Comparison of ENCODE assay signal across 33 cellular contexts in genomic region chr2:213121677-213122076, GRCh38. TPM values are rescaled to one million over a fixed set of nuclear protein-coding genes. Genes with fewer than 3 reads are reported as not detected.
DNase-seq lines count a peak whose midpoint lies in the region; ATAC-seq and TF ChIP-seq lines count a peak whose summit lies in the region.
"Had no signal": no experiment of that assay in that cellular context is flagged by ENCODE, and none has a peak within 500 bp of the region (broad histone marks: within the 10 kb centered on the region; RNA-seq: fewer than 3 reads in every experiment).

No MANE protein-coding gene starts in this region.

- intact Hi-C loops in CD8-positive, alpha-beta T cell (cut with DNase I, micrococcal nuclease): no loop called here

- H3K27ac Mint-ChIP-seq in CD8-positive, alpha-beta T cell: peak overlapping the region; percentile 29
- H3K27ac Mint-ChIP-seq in T-cell: peak overlapping the region; percentile 25 to 39
- H3K27ac Mint-ChIP-seq: activated naive CD4-positive, alpha-beta T cell treated with anti-CD3 and anti-CD28 coated beads for 36 hours; activated T-helper 1 cell treated with anti-CD3 and anti-CD28 coated beads, Interleukin-12 subunit alpha, Interleukin-12 subunit beta, Interleukin-2, Interleukin-4 antibody, amounts not matched to agents 30 ng/mL and 10 ng/mL and 1 ng/mL, durations not matched to agents 14 hours and 24 hours and 36 hours; B cell; GM23338; HFFc6 had no signal

- peaks cover 28% of the 10 kb centered on the region for H3K4me1 ChIP-seq in CD8-positive, alpha-beta T cell (ENCODE audit: insufficient read depth, low read length)
- H3K4me1 ChIP-seq: breast epithelium, Caco-2, pancreas, right atrium auricular region had no signal

- H3K27me3 ChIP-seq in CD8-positive, alpha-beta T cell (ENCODE audit: insufficient read depth, low read length): no peaks in the 10 kb centered on the region
- H3K27me3 ChIP-seq: breast epithelium, pancreas, right atrium auricular region, transverse colon had no signal

- H3K27ac ChIP-seq in CD8-positive, alpha-beta T cell (ENCODE audit: low read depth, low read length): no peak overlapping the region
- H3K27ac ChIP-seq: breast epithelium, lower lobe of right lung, pancreas, right atrium auricular region, transverse colon, WERI-Rb-1 had no signal

- H3K36me3 Mint-ChIP-seq in CD8-positive, alpha-beta T cell: no peaks in the 10 kb centered on the region
- no peaks in the 10 kb centered on the region for H3K36me3 Mint-ChIP-seq in T-cell

- CTCF ChIA-PET in CD8-positive, alpha-beta T cell (lab: Charles Lee): no interaction called here
- CTCF ChIA-PET in T-cell (lab: Charles Lee): no interaction called here

- no peak overlapping the region for H3K4me3 ChIP-seq in CD8-positive, alpha-beta T cell (ENCODE audit: low read depth, low read length)
- H3K4me3 ChIP-seq: breast epithelium, GM23338, lower lobe of right lung, pancreas, right atrium auricular region, transverse colon had no signal

- no peaks in the 10 kb centered on the region for H3K27me3 Mint-ChIP-seq in CD8-positive, alpha-beta T cell (ENCODE audit: low read depth)
- no peaks in the 10 kb centered on the region for H3K27me3 Mint-ChIP-seq in T-cell
- H3K27me3 Mint-ChIP-seq: B cell had no signal

- ATAC-seq in CD8-positive, alpha-beta T cell: no peak
- no peak for ATAC-seq in T-cell (replicated peaks in 1 of 4)
- ATAC-seq: GM23338, HepG2, lower lobe of right lung, pancreas had no signal

- H3K36me3 ChIP-seq in CD8-positive, alpha-beta T cell (ENCODE audit: insufficient read depth, low read length): no peaks in the 10 kb centered on the region
- H3K36me3 ChIP-seq: breast epithelium, lower lobe of right lung, pancreas, right atrium auricular region, transverse colon, WERI-Rb-1 had no signal

- TF ChIP-seq CTCF in CD8-positive, alpha-beta T cell (IDR thresholded peaks at IDR 0.05): no peak

- DNase-seq in NCI-H82 (lab: John Stamatoyannopoulos, UW) (peak; percentile 44), NCI-H82 treated with DMSO at 0.1 percent for 48 hours (lab: John Stamatoyannopoulos, UW; ENCODE audit: unreplicated experiment) (no peak), T-cell (no peak), myocyte (ENCODE audit: low read depth) (peak; percentile 22), NCI-H1930 (lab: John Stamatoyannopoulos, UW) (no peak), COLO829 (ENCODE audit: low spot score) (no peak)
- DNase-seq in CD8-positive, alpha-beta T cell: no peak
- no peak for DNase-seq in central memory CD4-positive, alpha-beta T cell
- DNase-seq: activated CD4-positive, alpha-beta T cell treated with anti-CD3 and anti-CD28 coated beads for 48 hours; activated naive CD4-positive, alpha-beta T cell treated with anti-CD3 and anti-CD28 coated beads for 36 hours; Caco-2; effector CD4-positive, alpha-beta T cell; foreskin fibroblast; head of caudate nucleus; HFFc6; Kasumi-1; kidney; lower lobe of right lung; NCI-H1092; NCI-H187; NCI-H2227 treated with DMSO at 0.1 percent for 48 hours; NCI-H69; pancreas; stimulated activated CD4-positive, alpha-beta T cell treated with anti-CD3 and anti-CD28 coated beads, Interleukin-2, amount 100 ng/mL, for 24 hours; transverse colon; WERI-Rb-1 had no signal

- POLR2A ChIA-PET in CD8-positive, alpha-beta T cell (lab: Charles Lee): interaction anchor here (1.1 kb wide), 1 partner anchor 28 kb away, joined by 11 read pairs; no protein-coding TSS in a partner anchor
- POLR2A ChIA-PET in T-cell (lab: Charles Lee): interaction anchor here in 1 of 2 donors (0.9 kb wide), 1 partner anchor 165 kb away, joined by 3 read pairs; no protein-coding TSS in a partner anchor

- H3K9me3 ChIP-seq in CD8-positive, alpha-beta T cell (ENCODE audit: low read length): no peaks in the 10 kb centered on the region
- H3K9me3 ChIP-seq: breast epithelium, Caco-2, lower lobe of right lung, pancreas, right atrium auricular region, transverse colon had no signal

- H3K4me1 Mint-ChIP-seq in CD8-positive, alpha-beta T cell (ENCODE audit: low read depth): peaks cover 74% of the 10 kb centered on the region
- peaks cover 38 to 60% (median 47%) of the 10 kb centered on the region in 3 donors for H3K4me1 Mint-ChIP-seq in T-cell

- H3K9me3 Mint-ChIP-seq in CD8-positive, alpha-beta T cell: no peaks in the 10 kb centered on the region
- no peaks in the 10 kb centered on the region for H3K9me3 Mint-ChIP-seq in T-cell
- H3K9me3 Mint-ChIP-seq: activated naive CD4-positive, alpha-beta T cell treated with anti-CD3 and anti-CD28 coated beads for 36 hours; activated T-helper 1 cell treated with anti-CD3 and anti-CD28 coated beads, Interleukin-12 subunit alpha, Interleukin-12 subunit beta, Interleukin-2, Interleukin-4 antibody, amounts not matched to agents 30 ng/mL and 10 ng/mL and 1 ng/mL, durations not matched to agents 14 hours and 24 hours and 36 hours; GM23338; HFFc6; neural crest cell had no signal

- H3K4me3 Mint-ChIP-seq in CD8-positive, alpha-beta T cell: peak overlapping the region; percentile 1
- no peak overlapping the region for H3K4me3 Mint-ChIP-seq in T-cell
- H3K4me3 Mint-ChIP-seq: activated naive CD4-positive, alpha-beta T cell treated with anti-CD3 and anti-CD28 coated beads for 36 hours; activated T-helper 1 cell treated with anti-CD3 and anti-CD28 coated beads, Interleukin-12 subunit alpha, Interleukin-12 subunit beta, Interleukin-2, Interleukin-4 antibody, amounts not matched to agents 30 ng/mL and 10 ng/mL and 1 ng/mL, durations not matched to agents 14 hours and 24 hours and 36 hours; B cell; GM23338; HFFc6; neural crest cell had no signal

RNA-seq across cellular contexts. Expression of gene IKZF2, which starts 29.7 kb away (rescaled TPM):
- total RNA-seq in CD8-positive, alpha-beta T cell: 10 to 100 TPM; 11.2 to 14.6 TPM
- total RNA-seq in T-cell: 10 to 100 TPM; 23.4 to 64.1 (median 31.0) TPM
- 4.5 and 4.9 TPM in 2 replicates for total RNA-seq in myocyte
- 0.88 TPM for polyA plus RNA-seq in myocyte (2012)

Comparison
In these comparisons a context has a peak if more than half of its experiments do, and no peak if none do; other contexts are left out.
1. DNase-seq: peak in NCI-H82 (single experiment) and myocyte (single experiment); none in NCI-H82 treated with DMSO at 0.1 percent for 48 hours (single experiment), CD8-positive, alpha-beta T cell (0 of 7), T-cell (0 of 34), central memory CD4-positive, alpha-beta T cell (single experiment), NCI-H1930 (0 of 2) and COLO829 (single experiment).